In the genomic region with DNA sequence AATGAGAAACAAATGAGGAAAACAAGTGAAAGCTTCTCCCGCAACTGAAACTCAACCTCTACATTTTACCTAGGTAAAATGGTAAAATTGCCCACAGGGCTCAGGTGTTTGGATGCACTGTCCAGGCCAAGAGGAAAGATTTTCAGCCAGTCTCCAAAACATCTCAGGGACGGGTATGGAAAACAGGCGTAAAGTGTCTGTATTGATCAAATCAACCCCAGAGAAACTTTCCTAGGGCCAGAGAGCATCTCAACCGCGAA, we compare ENCODE assay signal across 8 cellular contexts. TPM values are rescaled to one million over a fixed set of nuclear protein-coding genes. Genes with fewer than 3 reads are reported as not detected.
DNase-seq lines count a peak whose midpoint lies in the region; ATAC-seq and TF ChIP-seq lines count a peak whose summit lies in the region.

No MANE protein-coding gene starts in this region.

- peak overlapping the region; percentile 87 for H3K9ac ChIP-seq in SU-DHL-6 (ENCODE audit: low read length)
- H3K9ac ChIP-seq in smooth muscle cell (ENCODE audit: low read depth) = peak overlapping the region; percentile 84

- H3K27me3 ChIP-seq in SU-DHL-6 (ENCODE audit: low read length) (no peaks in the 10 kb centered on the region), smooth muscle cell (ENCODE audit: low read depth) (no peaks in the 10 kb centered on the region)

- H3K9me2 ChIP-seq in SU-DHL-6 (replicated peaks; ENCODE audit: insufficient read depth, low read length) = no peaks in the 10 kb centered on the region

- H3F3A ChIP-seq in SU-DHL-6 (ENCODE audit: insufficient read depth) (no peaks in the 10 kb centered on the region), smooth muscle cell (ENCODE audit: low read depth) (no peaks in the 10 kb centered on the region)

- no peaks in the 10 kb centered on the region for H3K9me3 ChIP-seq in SU-DHL-6 (ENCODE audit: insufficient read depth, low read length)
- no peaks in the 10 kb centered on the region for H3K9me3 ChIP-seq in smooth muscle cell (replicated peaks; ENCODE audit: low read depth)

- peaks cover 9% of the 10 kb centered on the region for H3K4me1 ChIP-seq in smooth muscle cell (ENCODE audit: low read depth)

- H3K4me3 ChIP-seq in SU-DHL-6 (ENCODE audit: insufficient read depth, low read length, poor library complexity, severe bottlenecking) (peak overlapping the region; percentile 49), fibroblast of villous mesenchyme (ENCODE audit: low read depth, low read length) (peak overlapping the region; percentile 50), smooth muscle cell (peak overlapping the region; percentile 74)

- TF ChIP-seq CTCF in SU-DHL-6 (IDR thresholded peaks at IDR 0.05; ENCODE audit: insufficient read depth, low read length, poor library complexity, severe bottlenecking) (no peak), fibroblast of villous mesenchyme (IDR thresholded peaks at IDR 0.05; ENCODE audit: insufficient read depth, low read depth, low read length) (no peak), smooth muscle cell (IDR thresholded peaks at IDR 0.05; ENCODE audit: borderline replicate concordance, insufficient read depth, poor library complexity, severe bottlenecking) (no peak)

- 13% methylated on average over 5 of the region's 5 CpGs for WGBS in smooth muscle cell (ENCODE audit: low lambda C conversion rate)

- H3K27ac ChIP-seq in SU-DHL-6 (ENCODE audit: low read depth, low read length) (peak overlapping the region; percentile 35; the same call in 1 of the 2 replicates), smooth muscle cell (ENCODE audit: low read depth) (peak overlapping the region; percentile 98)

- H3K36me3 ChIP-seq in SU-DHL-6 (ENCODE audit: low read length) (peaks cover 13% of the 10 kb centered on the region; the same call in 1 of the 2 replicates), smooth muscle cell (ENCODE audit: low read depth) (no peaks in the 10 kb centered on the region)

- H2AFZ ChIP-seq in SU-DHL-6 (ENCODE audit: low read depth, low read length, severe bottlenecking) = peak overlapping the region; percentile 93
- H2AFZ ChIP-seq in smooth muscle cell (ENCODE audit: low read depth) = peak overlapping the region; percentile 84

- no peaks in the 10 kb centered on the region for H4K20me1 ChIP-seq in SU-DHL-6 (ENCODE audit: low read depth, low read length)
- no peaks in the 10 kb centered on the region for H4K20me1 ChIP-seq in smooth muscle cell (ENCODE audit: low read depth)

- DNase-seq in fibroblast of villous mesenchyme (ENCODE audit: low read depth) (no peak), smooth muscle cell (lab: John Stamatoyannopoulos, UW; ENCODE audit: unreplicated experiment) (no peak), NCI-H2171 treated with DMSO at 0.1 percent for 48 hours (lab: John Stamatoyannopoulos, UW) (no peak), OCI-M2 (lab: John Stamatoyannopoulos, UW; ENCODE audit: unreplicated experiment) (no peak), SKM-1 (lab: John Stamatoyannopoulos, UW; ENCODE audit: unreplicated experiment) (no peak)

- H3K4me2 ChIP-seq in SU-DHL-6 (ENCODE audit: low read depth, low read length, poor library complexity, severe bottlenecking) (peak overlapping the region; percentile 83), smooth muscle cell (peak overlapping the region; percentile 84)

- H3K79me2 ChIP-seq in SU-DHL-6 (ENCODE audit: insufficient read depth, low read length) = peaks cover 41% of the 10 kb centered on the region
- H3K79me2 ChIP-seq in smooth muscle cell (ENCODE audit: low read depth) = peaks cover 33% of the 10 kb centered on the region

- ATAC-seq in GM21360 (IDR thresholded peaks at IDR 0.05; ENCODE audit: unreplicated experiment) (peak; percentile 14), HG02571 (IDR thresholded peaks at IDR 0.05; ENCODE audit: unreplicated experiment) (no peak)

RNA-seq across cellular contexts. Expression of a gene that starts 0.4 kb away (rescaled TPM):
- total RNA-seq in fibroblast of villous mesenchyme (38.0 and 46.6 TPM in 2 replicates), smooth muscle cell (46.7 and 65.7 TPM in 2 replicates)
- 56.6 and 59.1 TPM in 2 replicates for polyA plus RNA-seq in smooth muscle cell

RNA-seq across cellular contexts. Expression of a gene that starts 27.9 kb away (rescaled TPM):
- total RNA-seq in fibroblast of villous mesenchyme = 21.3 and 25.5 TPM in 2 replicates
- total RNA-seq in smooth muscle cell = 22.3 and 22.4 TPM in 2 replicates
- polyA plus RNA-seq in smooth muscle cell = 10.5 and 11.2 TPM in 2 replicates
